Comparison of ENCODE assay signal across 10 cellular contexts in the genomic region with DNA sequence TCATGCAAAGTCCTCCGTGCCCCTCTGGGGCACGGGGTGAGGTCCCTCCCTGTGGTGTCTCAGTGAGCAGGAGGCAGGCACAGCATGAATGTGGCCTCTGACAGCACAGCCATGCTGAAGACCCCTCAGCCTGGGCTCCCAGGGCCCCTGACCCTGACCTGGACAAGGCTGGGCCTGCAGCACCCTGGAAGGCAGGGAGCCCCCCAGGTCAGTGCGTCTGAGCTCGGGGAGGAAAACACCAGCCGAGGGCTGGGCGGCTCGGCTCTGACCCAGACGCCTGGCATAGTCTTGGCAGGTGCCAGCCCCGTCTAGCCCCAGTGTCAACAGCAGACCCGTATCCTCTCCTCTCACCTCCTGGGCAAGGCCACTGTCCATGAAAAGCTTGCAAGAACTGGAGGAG.
"Had no signal": no experiment of that assay in that cellular context is flagged by ENCODE, and none has a peak within 500 bp of the region (broad histone marks: within the 10 kb centered on the region; RNA-seq: fewer than 3 reads in every experiment).

No MANE protein-coding gene starts in this region.

- H3K36me3 ChIP-seq: HAP-1 had no signal

- H3K4me1 ChIP-seq: HAP-1 had no signal

- H2AFZ ChIP-seq: GM23248, GM23338 had no signal

- H3K9me3 ChIP-seq: HAP-1 had no signal

- FAIRE-seq: H1, H54 had no signal

- H3K4me2 ChIP-seq: GM23338 had no signal

- H3K27ac ChIP-seq: GM23248 had no signal

- DNase-seq: GM23248, GOT3, H9, HCEC 1CT, HFFc6 had no signal

- H3K4me3 ChIP-seq: GM23248, GM23338, HAP-1 had no signal

- H3K9ac ChIP-seq: GM23248 had no signal

- ATAC-seq: GM23338, HCT116 had no signal
